Comparison of ENCODE assay signal across 13 cellular contexts in genomic region chr6:64217721-64218603, GRCh38.
A peak's percentile ranks its signal among the peaks of the same experiment; 100 is the strongest.
DNase-seq lines count a peak whose midpoint lies in the region; ATAC-seq and TF ChIP-seq lines count a peak whose summit lies in the region.
"Had no signal": no experiment of that assay in that cellular context is flagged by ENCODE, and none has a peak within 500 bp of the region (broad histone marks: within the 10 kb centered on the region; RNA-seq: fewer than 3 reads in every experiment).

No MANE protein-coding gene starts in this region.

- intact Hi-C loops in IMR-90 (cut with micrococcal nuclease) (no loop called here), OCI-LY7 (cut with micrococcal nuclease; ENCODE audit: unreplicated experiment) (no loop called here)

- peak overlapping the region; percentile 49 for H3K23ac ChIP-seq in IMR-90 (ENCODE audit: low read depth, low read length)

- peak overlapping the region; percentile 92 for H2BK20ac ChIP-seq in IMR-90 (ENCODE audit: low read depth, low read length)

- H3K4me1 ChIP-seq in IMR-90 (ENCODE audit: control insufficient read depth, insufficient read depth, low read length) (peaks cover 8% of the 10 kb centered on the region), OCI-LY7 (ENCODE audit: insufficient read depth, low read length, poor library complexity, severe bottlenecking) (no peaks in the 10 kb centered on the region)

- H4K5ac ChIP-seq in IMR-90 (ENCODE audit: low read depth, low read length), result peak overlapping the region; percentile 49; the same call in 1 of the 2 replicates

- H3K14ac ChIP-seq in IMR-90 (replicated peaks; ENCODE audit: low read depth, low read length), result peak overlapping the region; percentile 65

- dilution Hi-C loops in IMR-90 (cut with HindIII; ENCODE audit: low sequenced_read_pairs, unreplicated experiment), result no loop called here

- H3K27me3 ChIP-seq in IMR-90 (ENCODE audit: control insufficient read depth, insufficient read depth, low read length), result no peaks in the 10 kb centered on the region
- H3K27me3 ChIP-seq: MG63 had no signal

- H3K9me1 ChIP-seq in IMR-90 (ENCODE audit: insufficient read depth, low read length), result peaks cover 7% of the 10 kb centered on the region

- POLR2A ChIA-PET in IMR-90 (lab: Charles Lee; ENCODE audit: unreplicated experiment) (no interaction called here), OCI-LY7 (lab: Charles Lee) (no interaction called here)

- peak overlapping the region; percentile 39; the same call in 1 of the 2 replicates for H3K56ac ChIP-seq in IMR-90 (ENCODE audit: extremely low read depth, insufficient read depth, low read length)

- H3K4me2 ChIP-seq in IMR-90 (ENCODE audit: low read depth, low read length) (peak overlapping the region; percentile 1; the same call in 1 of the 2 replicates), OCI-LY7 (ENCODE audit: low read length) (no peak overlapping the region)

- no CpG with 5 or more reads among the region's 1 CpG for WGBS in IMR-90 (ENCODE audit: extremely low coverage in 2 of 2, insufficient read length in 1 of 2), 2 experiments

- TF ChIP-seq POLR2A in IMR-90 (IDR thresholded peaks at IDR 0.05; ENCODE audit: low read depth, low read length), result no peak

- H2BK15ac ChIP-seq in IMR-90 (ENCODE audit: low read depth, low read length), result peak overlapping the region; percentile 70; the same call in 1 of the 3 replicates

- no peaks in the 10 kb centered on the region for H3K79me1 ChIP-seq in IMR-90 (ENCODE audit: low read depth in 1 of 2, low read length in 2 of 2)

- no peaks in the 10 kb centered on the region for H3K9me2 ChIP-seq in OCI-LY7 (ENCODE audit: insufficient read depth, low read length)

- H4K91ac ChIP-seq in IMR-90 (ENCODE audit: insufficient read depth, low read depth, low read length), result peak overlapping the region; percentile 25

- H2AFZ ChIP-seq in IMR-90 (replicated peaks; ENCODE audit: low read length, poor library complexity) (peak overlapping the region; percentile 84), OCI-LY7 (ENCODE audit: low read length) (no peak overlapping the region)

- H3K18ac ChIP-seq in IMR-90 (ENCODE audit: low read depth, low read length), result peak overlapping the region; percentile 62; the same call in 1 of the 2 replicates

- H4K20me1 ChIP-seq in IMR-90 (ENCODE audit: insufficient read depth, low read length) (no peaks in the 10 kb centered on the region), OCI-LY7 (ENCODE audit: insufficient read depth, low read length) (no peaks in the 10 kb centered on the region)

- in situ Hi-C loops in IMR-90 (cut with MboI; ENCODE audit: low sequenced_read_pairs), result no loop called here

- H3K79me2 ChIP-seq in OCI-LY7 (ENCODE audit: insufficient read depth, low read depth, low read length), result no peaks in the 10 kb centered on the region

- H2BK120ac ChIP-seq in IMR-90 (ENCODE audit: low read depth, low read length), result peak overlapping the region; percentile 75

- H2BK5ac ChIP-seq in IMR-90 (ENCODE audit: low read depth, low read length, poor library complexity, severe bottlenecking), result peak overlapping the region; percentile 89

- no TSS peak for BruUV-seq in IMR-90 (replicated peaks; lab: Mats Ljungman, UMichigan)
- BruUV-seq in OCI-LY7 (replicated peaks; lab: Mats Ljungman, UMichigan), result no TSS peak

- no peak for TF ChIP-seq RAD21 in IMR-90 (IDR thresholded peaks at IDR 0.05; ENCODE audit: low read length)

- peak overlapping the region; percentile 73; the same call in 1 of the 2 replicates for H2AK5ac ChIP-seq in IMR-90 (ENCODE audit: low read depth, low read length)

- ATAC-seq in GM21423 (IDR thresholded peaks at IDR 0.05; ENCODE audit: unreplicated experiment) (peak; percentile 58), IMR-90 (ENCODE audit: low read depth) (peak; percentile 93), HG03175 (IDR thresholded peaks at IDR 0.05; ENCODE audit: unreplicated experiment) (no peak), HG03135 (IDR thresholded peaks at IDR 0.05; ENCODE audit: unreplicated experiment) (no peak)
- ATAC-seq: activated CD8-positive, alpha-beta memory T cell treated with anti-CD3 and anti-CD28 coated beads, Interleukin-2, amount 10 ng/mL, durations not matched to agents 7 days and 5 days had no signal

- no peak overlapping the region for H2AK9ac ChIP-seq in IMR-90 (replicated peaks; ENCODE audit: low read depth, low read length, poor library complexity)

- CTCF ChIA-PET in IMR-90 (lab: Yijun Ruan, JAX), result no interaction called here
- CTCF ChIA-PET in OCI-LY7 (lab: Charles Lee; ENCODE audit: unreplicated experiment), result no interaction called here

- H4K8ac ChIP-seq in IMR-90 (ENCODE audit: low read depth in 2 of 2, low read length in 2 of 2), result peak overlapping the region; percentile 27 to 81; a peak in 3 of 4 replicates

- H3K4ac ChIP-seq in IMR-90 (ENCODE audit: low read depth, low read length), result peak overlapping the region; percentile 68

- H3K9me3 ChIP-seq in IMR-90 (ENCODE audit: control insufficient read depth, insufficient read depth, low read length), result no peaks in the 10 kb centered on the region
- no peaks in the 10 kb centered on the region for H3K9me3 ChIP-seq in OCI-LY7 (ENCODE audit: low read length)
- H3K9me3 ChIP-seq: MG63 had no signal

- H3K27ac ChIP-seq in IMR-90 (ENCODE audit: insufficient read depth, low read length) (peak overlapping the region; percentile 34), OCI-LY7 (ENCODE audit: low read depth, low read length, poor library complexity, severe bottlenecking) (no peak overlapping the region)
- H3K27ac ChIP-seq: skin epidermis had no signal

- H3K36me3 ChIP-seq in IMR-90 (ENCODE audit: control insufficient read depth, insufficient read depth, low read length), result no peaks in the 10 kb centered on the region
- H3K36me3 ChIP-seq in OCI-LY7 (ENCODE audit: insufficient read depth, low read length), result no peaks in the 10 kb centered on the region
- H3K36me3 ChIP-seq: MG63 had no signal

- TF ChIP-seq CTCF in GM10266 (IDR thresholded peaks at IDR 0.05; ENCODE audit: control insufficient read depth, insufficient read depth, low read depth, missing control alignments), result no peak
- no peak for TF ChIP-seq CTCF in IMR-90 (conservative IDR thresholded peaks at IDR 0.05; ENCODE audit: low read depth, low read length)
- TF ChIP-seq CTCF in OCI-LY7 (conservative IDR thresholded peaks at IDR 0.05; ENCODE audit: low read length), result no peak

- H3K4me3 ChIP-seq in IMR-90 (ENCODE audit: insufficient read depth, low read depth, low read length) (no peak overlapping the region), OCI-LY7 (ENCODE audit: low read depth, low read length, poor library complexity, severe bottlenecking) (no peak overlapping the region)
- H3K4me3 ChIP-seq: MG63, skin epidermis had no signal

- no peak overlapping the region for H3K9ac ChIP-seq in IMR-90 (ENCODE audit: low read depth, low read length)

- DNase-seq in GM10266 (ENCODE audit: extremely low spot score), result peak; percentile 9
- DNase-seq in IMR-90, result peak; percentile 81
- peak; percentile 48 for DNase-seq in iris pigment epithelial cell (ENCODE audit: low read depth)
- no peak for DNase-seq in NCI-H1436 (lab: John Stamatoyannopoulos, UW)
- DNase-seq in OCI-LY7 (ENCODE audit: low spot score), result no peak
- DNase-seq: activated CD8-positive, alpha-beta memory T cell treated with anti-CD3 and anti-CD28 coated beads, Interleukin-2, amount 10 ng/mL, durations not matched to agents 7 days and 5 days; CD4-positive, CD25-positive, alpha-beta regulatory T cell; MG63; midbrain had no signal

TF ChIP-seq in IMR-90, 13 proteins besides CTCF, POLR2A, EP300 and RAD21:
- TF ChIP-seq MXI1 (IDR thresholded peaks at IDR 0.05; ENCODE audit: borderline replicate concordance, low read depth, low read length) (no peak), MAFK (IDR thresholded peaks at IDR 0.05; ENCODE audit: low read depth, low read length) (no peak), NFE2L2 (IDR thresholded peaks at IDR 0.05; ENCODE audit: low read depth, low read length) (no peak), RFX5 (IDR thresholded peaks at IDR 0.05; ENCODE audit: low read depth, low read length) (no peak), CEBPB (IDR thresholded peaks at IDR 0.05; ENCODE audit: low read depth, low read length) (no peak), CHD1 (IDR thresholded peaks at IDR 0.05; ENCODE audit: low read depth, low read length) (no peak), MAZ (IDR thresholded peaks at IDR 0.05; ENCODE audit: borderline replicate concordance, low read depth, low read length) (no peak), SMC3 (IDR thresholded peaks at IDR 0.05; ENCODE audit: low read depth, low read length) (no peak), BHLHE40 (IDR thresholded peaks at IDR 0.05; ENCODE audit: low read depth, low read length) (no peak), FOS (IDR thresholded peaks at IDR 0.05; ENCODE audit: low read depth, low read length) (no peak)
- TF ChIP-seq, protein P1, sequence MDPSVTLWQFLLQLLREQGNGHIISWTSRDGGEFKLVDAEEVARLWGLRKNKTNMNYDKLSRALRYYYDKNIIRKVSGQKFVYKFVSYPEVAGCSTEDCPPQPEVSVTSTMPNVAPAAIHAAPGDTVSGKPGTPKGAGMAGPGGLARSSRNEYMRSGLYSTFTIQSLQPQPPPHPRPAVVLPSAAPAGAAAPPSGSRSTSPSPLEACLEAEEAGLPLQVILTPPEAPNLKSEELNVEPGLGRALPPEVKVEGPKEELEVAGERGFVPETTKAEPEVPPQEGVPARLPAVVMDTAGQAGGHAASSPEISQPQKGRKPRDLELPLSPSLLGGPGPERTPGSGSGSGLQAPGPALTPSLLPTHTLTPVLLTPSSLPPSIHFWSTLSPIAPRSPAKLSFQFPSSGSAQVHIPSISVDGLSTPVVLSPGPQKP (IDR thresholded peaks at IDR 0.05; ENCODE audit: borderline replicate concordance, low read depth, low read length), result no peak
- TF ChIP-seq, protein P2, sequence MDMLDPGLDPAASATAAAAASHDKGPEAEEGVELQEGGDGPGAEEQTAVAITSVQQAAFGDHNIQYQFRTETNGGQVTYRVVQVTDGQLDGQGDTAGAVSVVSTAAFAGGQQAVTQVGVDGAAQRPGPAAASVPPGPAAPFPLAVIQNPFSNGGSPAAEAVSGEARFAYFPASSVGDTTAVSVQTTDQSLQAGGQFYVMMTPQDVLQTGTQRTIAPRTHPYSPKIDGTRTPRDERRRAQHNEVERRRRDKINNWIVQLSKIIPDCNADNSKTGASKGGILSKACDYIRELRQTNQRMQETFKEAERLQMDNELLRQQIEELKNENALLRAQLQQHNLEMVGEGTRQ (IDR thresholded peaks at IDR 0.05; ENCODE audit: low read depth, low read length), result no peak

Comparison
In these comparisons a context has a peak if more than half of its experiments do, and no peak if none do; other contexts are left out.
1. DNase-seq: peak in GM10266 (single experiment), IMR-90 (single experiment) and iris pigment epithelial cell (single experiment); none in NCI-H1436 (single experiment) and OCI-LY7 (single experiment).
2. ATAC-seq: peak in GM21423 (single experiment) and IMR-90 (single experiment); none in HG03175 (single experiment) and HG03135 (single experiment).